ENCODE assay signal across 8 cellular contexts in the genomic region with DNA sequence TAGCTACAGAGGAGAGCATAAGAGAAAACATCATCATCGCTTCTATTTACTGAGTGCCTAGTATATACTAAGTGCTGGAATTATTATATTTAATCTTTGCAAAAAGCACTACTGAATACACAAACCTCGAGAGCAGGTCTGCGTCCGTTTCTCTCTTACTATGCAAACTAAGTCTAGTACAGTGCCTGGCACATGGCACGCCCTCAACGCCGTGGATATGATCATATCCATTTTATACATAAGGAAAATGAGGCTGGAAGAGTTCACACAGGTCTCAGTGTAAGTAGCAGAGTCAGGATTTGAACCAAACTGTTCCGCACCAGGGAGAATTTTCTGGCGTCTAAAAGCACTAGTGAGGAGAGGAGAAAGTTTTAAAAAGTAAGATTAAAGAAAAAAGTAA. TPM values are rescaled to one million over a fixed set of nuclear protein-coding genes. Genes with fewer than 3 reads are reported as not detected.
DNase-seq lines count a peak whose midpoint lies in the region; ATAC-seq, FAIRE-seq and TF ChIP-seq lines count a peak whose summit lies in the region.

No MANE protein-coding gene starts in this region.

- POLR2A ChIA-PET in A549 (lab: Yijun Ruan, JAX) = interaction anchor here (1.0 to 1.1 kb wide), 2 partner anchors 14 to 19 kb away, joined by 3 to 5 read pairs; no protein-coding TSS in a partner anchor
- POLR2A ChIA-PET in GM12878 (lab: Charles Lee) = interaction anchor here (2.8 kb wide), 1 partner anchor 15 kb away, joined by 10 read pairs; no protein-coding TSS in a partner anchor

- FAIRE-seq in A549 (lab: Jason Lieb, UNC) = no peak
- no peak for FAIRE-seq in GM12878 (lab: Jason Lieb, UNC)

- DNase-seq in A549 (ENCODE audit: low read depth in 1 of 2, low spot score in 1 of 2) (no peak), HL-60 (ENCODE audit: low read depth in 1 of 2, low spot score in 1 of 2) (no peak), GM12878 (ENCODE audit: low read depth, low spot score) (no peak), nucleus accumbens (lab: John Stamatoyannopoulos, UW) (no peak)
- DNase-seq in activated effector memory CD4-positive, alpha-beta T cell treated with Interleukin-2 at 50 U/mL for 16 hours = no peak
- no peak for DNase-seq in stimulated activated naive CD4-positive, alpha-beta T cell treated with Interleukin-2 at 50 U/mL for 16 hours (lab: John Stamatoyannopoulos, UW)

- WGBS in A549 (ENCODE audit: missing lambda C conversion rate) = 60% methylated on average over 9 of the region's 9 CpGs
- WGBS in GM12878 (ENCODE audit: insufficient coverage, insufficient replicate concordance, low lambda C conversion rate, missing lambda C conversion rate) = 41% methylated on average over 9 of the region's 9 CpGs

- no peaks in the 10 kb centered on the region for H3K36me3 ChIP-seq in GM12878 (ENCODE audit: control insufficient read depth in 2 of 2, insufficient read depth in 2 of 2, low read length in 1 of 2)
- H3K36me3 ChIP-seq in muscle layer of colon (ENCODE audit: insufficient read depth, low read length) = peaks cover 11% of the 10 kb centered on the region

- CTCF ChIA-PET in A549 (lab: Yijun Ruan, JAX) = interaction anchor here (1.0 to 9.1 kb wide), 11 partner anchors 9 to 341 kb away, joined by 3 to 176 read pairs (median 4); a partner anchor contains a TSS
- CTCF ChIA-PET in GM12878 (lab: Yijun Ruan, JAX) = interaction anchor here (0.6 to 6.1 kb wide), 6 partner anchors 16 to 345 kb away, joined by 3 to 62 read pairs (median 4); a partner anchor contains a TSS

- SMC1A ChIA-PET in GM12878 (lab: Charles Lee; ENCODE audit: uncharacterized antibody, unreplicated experiment) = interaction anchor here (1.1 to 7.5 kb wide), 2 partner anchors 16 to 117 kb away, joined by 3 to 67 read pairs; a partner anchor contains a TSS

- peak overlapping the region; percentile 74 for H3K4me2 ChIP-seq in A549
- H3K4me2 ChIP-seq in GM12878 (ENCODE audit: control insufficient read depth, insufficient read depth) = peak overlapping the region; percentile 90

- H3K9ac ChIP-seq in GM12878 (ENCODE audit: control insufficient read depth, insufficient read depth, low read length) (no peak overlapping the region), muscle layer of colon (ENCODE audit: low read length) (peak overlapping the region; percentile 9)

- no peak for ATAC-seq in A549
- ATAC-seq in GM12878 = no peak
- no peak for ATAC-seq in HG03039 (IDR thresholded peaks at IDR 0.05; ENCODE audit: unreplicated experiment)

- H3K4me1 ChIP-seq in A549 (peaks cover 10% of the 10 kb centered on the region; the same call in 2 of the 3 replicates), GM12878 (ENCODE audit: control insufficient read depth, insufficient read depth, low read length) (peaks cover 3% of the 10 kb centered on the region; the same call in 1 of the 2 replicates), muscle layer of colon (ENCODE audit: insufficient read depth, low read length) (peaks cover 46% of the 10 kb centered on the region)

- H4K20me1 ChIP-seq in GM12878 (ENCODE audit: control insufficient read depth, insufficient read depth) = no peaks in the 10 kb centered on the region

- peak overlapping the region; percentile 78 to 89; a peak in 5 of 6 replicates for H3K27ac ChIP-seq in A549
- H3K27ac ChIP-seq in HL-60 (replicated peaks) = peak overlapping the region; percentile 44
- H3K27ac ChIP-seq in GM12878 (ENCODE audit: control insufficient read depth, insufficient read depth) = no peak overlapping the region
- peak overlapping the region; percentile 73 for H3K27ac ChIP-seq in muscle layer of colon (ENCODE audit: low read depth, low read length)

- BruUV-seq in GM12878 (replicated peaks; lab: Mats Ljungman, UMichigan) = no TSS peak

- intact Hi-C loops in GM12878 (cut with micrococcal nuclease; ENCODE audit: unreplicated experiment) = loop anchor here (10.0 kb wide), 1 partner anchor 340 kb away; no protein-coding TSS in a partner anchor

- in situ Hi-C loops in GM12878 (cut with MboI) = loop anchor here (5.0 kb wide), 1 partner anchor 88 kb away; no protein-coding TSS in a partner anchor

- peak overlapping the region; percentile 92; the same call in 1 of the 2 replicates for H2AFZ ChIP-seq in GM12878 (ENCODE audit: control insufficient read depth, low read depth, low read length)

- TF ChIP-seq POLR2A in A549 (IDR thresholded peaks at IDR 0.05; ENCODE audit: low read length) (no peak), GM12878 (IDR thresholded peaks at IDR 0.05; ENCODE audit: low read depth, low read length) (no peak)

- TF ChIP-seq CTCF in A549 (IDR thresholded peaks at IDR 0.05) (no peak), HL-60 (IDR thresholded peaks at IDR 0.05; ENCODE audit: insufficient read depth, low read length) (no peak), GM12878 (IDR thresholded peaks at IDR 0.05 in 2 of 3, conservative IDR thresholded peaks at IDR 0.05 in 1 of 3; ENCODE audit: control insufficient read depth in 2 of 3, extremely low read depth in 1 of 3, insufficient read depth in 1 of 3, low read depth in 3 of 3, low read length in 3 of 3) (no peak)

- TF ChIP-seq EP300 in A549 (IDR thresholded peaks at IDR 0.05) = no peak
- TF ChIP-seq EP300 in GM12878 (IDR thresholded peaks at IDR 0.05; ENCODE audit: borderline replicate concordance in 1 of 2, control insufficient read depth in 1 of 2, low read depth in 2 of 2, low read length in 2 of 2) = no peak

- peak overlapping the region; percentile 65; the same call in 2 of the 3 replicates for H3K4me3 ChIP-seq in A549
- no peak overlapping the region; the same call in none of the 2 replicates for H3K4me3 ChIP-seq in HL-60 (replicated peaks; ENCODE audit: insufficient read depth, low read length)
- H3K4me3 ChIP-seq in GM12878 = 0 out of 2 replicates have a peak overlapping the region, but pooled peaks have one; percentile 48
- H3K4me3 ChIP-seq in muscle layer of colon (ENCODE audit: low read depth in 1 of 2, low read length in 2 of 2) = peak overlapping the region in 1 of 2 donors; percentile 54

- TF ChIP-seq RAD21 in A549 (conservative IDR thresholded peaks at IDR 0.05 in 1 of 2, IDR thresholded peaks at IDR 0.05 in 1 of 2) = no peak
- no peak for TF ChIP-seq RAD21 in GM12878 (IDR thresholded peaks at IDR 0.05; ENCODE audit: insufficient read depth, low read depth, low read length)

- RAD21 ChIA-PET in GM12878 (lab: Charles Lee; ENCODE audit: unreplicated experiment) = interaction anchor here (0.7 to 1.0 kb wide), 3 partner anchors 17 to 86 kb away, joined by 3 to 4 read pairs (median 3); no protein-coding TSS in a partner anchor

- H3K79me2 ChIP-seq in GM12878 (ENCODE audit: control insufficient read depth, insufficient read depth, low read length) = no peaks in the 10 kb centered on the region

- H3K27me3 ChIP-seq in HL-60 (ENCODE audit: insufficient read depth, poor library complexity, severe bottlenecking) (no peaks in the 10 kb centered on the region), GM12878 (replicated peaks in 1 of 2; ENCODE audit: control insufficient read depth in 2 of 2, insufficient read depth in 2 of 2, low read length in 1 of 2) (peaks cover 0 to 3% of the 10 kb centered on the region in 2 experiments; a peak in 2 of 4 replicates), muscle layer of colon (ENCODE audit: control insufficient read depth in 1 of 2, insufficient read depth in 2 of 2, low read length in 2 of 2) (no peaks in the 10 kb centered on the region)

- H3K9me3 ChIP-seq in A549 = no peaks in the 10 kb centered on the region
- no peaks in the 10 kb centered on the region for H3K9me3 ChIP-seq in GM12878 (replicated peaks; ENCODE audit: control insufficient read depth, insufficient read depth, low read length)
- H3K9me3 ChIP-seq in muscle layer of colon (ENCODE audit: low read length) = no peaks in the 10 kb centered on the region

TF ChIP-seq in A549, 52 proteins besides CTCF, POLR2A, EP300 and RAD21 (continues in another document):
- TF ChIP-seq ZNF302 (CRISPR knock-in tag; IDR thresholded peaks at IDR 0.05) (no peak), SREBF2 (IDR thresholded peaks at IDR 0.05) (no peak), HOXA7 (CRISPR knock-in tag; IDR thresholded peaks at IDR 0.05) (no peak), NPAS2 (CRISPR knock-in tag; IDR thresholded peaks at IDR 0.05; ENCODE audit: borderline replicate concordance) (no peak), CEBPB (IDR thresholded peaks at IDR 0.05) (no peak), KDM5A (IDR thresholded peaks at IDR 0.05) (no peak), ZFP36 (IDR thresholded peaks at IDR 0.05; ENCODE audit: borderline replicate concordance, partially characterized antibody) (no peak)

TF ChIP-seq in GM12878, 131 proteins besides CTCF, POLR2A, EP300 and RAD21:
- TF ChIP-seq LARP7 (IDR thresholded peaks at IDR 0.05) = no peak
TF ChIP-seq in GM12878: peak in this region for 0.

RNA-seq across cellular contexts. Expression of a gene that starts 17.6 kb away (rescaled TPM):
- polyA plus RNA-seq in A549 (2011; rRNA removed) (12.7 and 15.7 TPM in 2 replicates), A549 (2017; fragmentation: RNase III; extraction: RNeasy Plus Mini Kit Qiagen cat#74134 plus additional on column Dnase treatment) (4.8 to 7.2 TPM (median 7.1 TPM) in 3 replicates), GM12878 (2011; rRNA removed) (8.0 and 12.1 TPM in 2 replicates), GM12878 (2014; fragmentation: Illumina TruSeq; extraction: Trizol) (0.46 and 1.1 TPM in 2 replicates), GM12878 (2014; fragmentation: Nextera tagmentation; extraction: Ambion mirVana) (under 1 TPM; 0.26 to 0.37 TPM), GM12878 (2014; rRNA removed) (0.24 and 0.63 TPM in 2 replicates), GM12878 (2016; fragmentation: Nextera tagmentation; extraction: Ambion mirVana) (under 1 TPM; 0.34 to 0.50 TPM)
- polyA plus RNA-seq in A549 (2012; cell fraction: cytosol; rRNA removed) = 3.3 and 4.2 TPM in 2 replicates
- polyA plus RNA-seq in A549 (2012; cell fraction: nucleus; rRNA removed) = 2.5 and 2.6 TPM in 2 replicates
- polyA minus RNA-seq in A549 (2011; rRNA and poly(A)+ RNA removed) = 9.8 and 10.2 TPM in 2 replicates
- 10.3 and 11.5 TPM in 2 replicates for total RNA-seq in GM12878 (2013; cell fraction: nucleolus; rRNA removed)
- total RNA-seq in GM12878 (2014; rRNA removed) (0.23 and 0.49 TPM in 2 replicates), GM12878 (2014; rRNA removed; fragmentation: Illumina TruSeq; extraction: Trizol) (0.37 and 0.58 TPM in 2 replicates), GM12878 (2021) (0.35 and 0.74 TPM in 2 replicates)
- polyA plus RNA-seq in GM12878 (2011; ENCODE audit: low read depth) = 4.1 TPM
- 2.8 and 4.0 TPM in 2 replicates for polyA plus RNA-seq in GM12878 (2011; cell fraction: cytosol; rRNA removed)
- polyA plus RNA-seq in GM12878 (2011; cell fraction: nucleus; rRNA removed) = 1.7 and 3.4 TPM in 2 replicates
- 6.0 and 14.3 TPM in 2 replicates for polyA plus RNA-seq in GM12878 (2012)
- polyA minus RNA-seq in GM12878 (2011; rRNA and poly(A)+ RNA removed) = 3.9 and 4.8 TPM in 2 replicates
- 2.3 and 3.5 TPM in 2 replicates for polyA minus RNA-seq in GM12878 (2011; cell fraction: cytosol; rRNA and poly(A)+ RNA removed)
- polyA minus RNA-seq in GM12878 (2011; cell fraction: nucleus; rRNA and poly(A)+ RNA removed) = 2.5 and 2.8 TPM in 2 replicates
